33 cellular contexts compared by ENCODE assay signal in genomic region chr13:106432636-106433035, GRCh38.
A peak's percentile ranks its signal among the peaks of the same experiment; 100 is the strongest.
DNase-seq lines count a peak whose midpoint lies in the region; ATAC-seq and TF ChIP-seq lines count a peak whose summit lies in the region.
"Had no signal": no experiment of that assay in that cellular context is flagged by ENCODE, and none has a peak within 500 bp of the region (broad histone marks: within the 10 kb centered on the region; RNA-seq: fewer than 3 reads in every experiment).

No MANE protein-coding gene starts in this region.

- no peaks in the 10 kb centered on the region for H3K36me3 ChIP-seq in RWPE2 (ENCODE audit: low read depth)
- no peaks in the 10 kb centered on the region for H3K36me3 ChIP-seq in neural progenitor cell
- H3K36me3 ChIP-seq: ascending aorta, esophagus squamous epithelium, HAP-1, left ventricle myocardium inferior, suprapubic skin, upper lobe of right lung had no signal

- H3K4me3 ChIP-seq in RWPE2 (ENCODE audit: severe bottlenecking) = no peak overlapping the region
- H3K4me3 ChIP-seq in fibroblast of the aortic adventitia (ENCODE audit: low read depth, low read length) = no peak overlapping the region
- no peak overlapping the region for H3K4me3 ChIP-seq in neural progenitor cell
- H3K4me3 ChIP-seq: ascending aorta, esophagus squamous epithelium, GM12878, HAP-1, left ventricle myocardium inferior, skin epidermis, suprapubic skin, upper lobe of right lung had no signal

- peak; percentile 61; the same call in 2 of the 3 replicates for ATAC-seq in RWPE2 (ENCODE audit: low read depth)
- no peak for ATAC-seq in GM18498 (IDR thresholded peaks at IDR 0.05; ENCODE audit: unreplicated experiment)
- ATAC-seq: activated CD8-positive, alpha-beta memory T cell treated with anti-CD3 and anti-CD28 coated beads, Interleukin-2, amount 10 ng/mL, durations not matched to agents 7 days and 5 days; activated T-cell treated with anti-CD3 and anti-CD28 coated beads, Interleukin-2, amount 50 U/mL, for 4 hours; GM12878; Right ventricle myocardium inferior; upper lobe of right lung had no signal

- H3K27ac ChIP-seq in RWPE2 (ENCODE audit: poor library complexity, severe bottlenecking) (no peak overlapping the region), neural progenitor cell (no peak overlapping the region)
- H3K27ac ChIP-seq: ascending aorta, esophagus squamous epithelium, left ventricle myocardium inferior, skin epidermis, suprapubic skin, upper lobe of right lung had no signal

- H4K20me1 ChIP-seq in neural progenitor cell (ENCODE audit: low read depth) = no peaks in the 10 kb centered on the region

- H3K4me2 ChIP-seq in neural progenitor cell = no peak overlapping the region
- H3K4me2 ChIP-seq: SK-N-SH had no signal

- H3K9me3 ChIP-seq in RWPE2 (ENCODE audit: severe bottlenecking) (no peaks in the 10 kb centered on the region), neural progenitor cell (ENCODE audit: low read depth) (no peaks in the 10 kb centered on the region)
- H3K9me3 ChIP-seq: ascending aorta, esophagus squamous epithelium, HAP-1, left ventricle myocardium inferior, SK-N-SH, suprapubic skin, upper lobe of right lung had no signal

- no peak overlapping the region for H3K9ac ChIP-seq in neural progenitor cell
- H3K9ac ChIP-seq: SK-N-SH had no signal

- H3K4me3 Mint-ChIP-seq in neural progenitor cell = no peak overlapping the region
- H3K4me3 Mint-ChIP-seq: activated CD8-positive, alpha-beta memory T cell treated with anti-CD3 and anti-CD28 coated beads, Interleukin-2, amount 10 ng/mL, durations not matched to agents 7 days and 5 days; activated T-cell treated with anti-CD3 and anti-CD28 coated beads, Interleukin-2, amount 50 U/mL, for 4 hours; CD4-positive, alpha-beta T cell; dendritic cell treated with granulocyte-macrophage colony-stimulating factor and Interleukin-4, amounts not matched to agents 40 ng/mL and 50 ng/mL, for 4 days; endodermal cell; IgD-negative memory B cell; T-helper 1 cell treated with Interleukin-12 subunit alpha and Interleukin-12 subunit beta and Interleukin-4 antibody, amounts not matched to agents 30 μg/mL and 1 μg/mL, for 36 hours had no signal

- H3K36me3 Mint-ChIP-seq in neural progenitor cell = peaks cover 3% of the 10 kb centered on the region
- H3K36me3 Mint-ChIP-seq: activated CD8-positive, alpha-beta memory T cell treated with anti-CD3 and anti-CD28 coated beads, Interleukin-2, amount 10 ng/mL, durations not matched to agents 7 days and 5 days had no signal

- H3K4me1 Mint-ChIP-seq in neural progenitor cell = no peaks in the 10 kb centered on the region
- H3K4me1 Mint-ChIP-seq: activated CD8-positive, alpha-beta memory T cell treated with anti-CD3 and anti-CD28 coated beads, Interleukin-2, amount 10 ng/mL, durations not matched to agents 7 days and 5 days; IgD-negative memory B cell had no signal

- H3F3A ChIP-seq in neural progenitor cell (ENCODE audit: low read depth) = no peaks in the 10 kb centered on the region

- no peak overlapping the region for H3K27ac Mint-ChIP-seq in neural progenitor cell
- H3K27ac Mint-ChIP-seq: activated CD8-positive, alpha-beta memory T cell treated with anti-CD3 and anti-CD28 coated beads, Interleukin-2, amount 10 ng/mL, durations not matched to agents 7 days and 5 days; CD4-positive, alpha-beta T cell; dendritic cell treated with granulocyte-macrophage colony-stimulating factor and Interleukin-4, amounts not matched to agents 40 ng/mL and 50 ng/mL, for 4 days; endodermal cell; IgD-negative memory B cell; T-helper 1 cell treated with Interleukin-12 subunit alpha and Interleukin-12 subunit beta and Interleukin-4 antibody, amounts not matched to agents 30 μg/mL and 1 μg/mL, for 36 hours had no signal

- TF ChIP-seq CTCF in RWPE2 (IDR thresholded peaks at IDR 0.05; ENCODE audit: poor library complexity, severe bottlenecking) (no peak), fibroblast of the aortic adventitia (IDR thresholded peaks at IDR 0.05; ENCODE audit: insufficient read depth, low read length) (no peak), neural progenitor cell (IDR thresholded peaks at IDR 0.05) (no peak)

- H3K9me3 Mint-ChIP-seq in neural progenitor cell = peaks cover 15% of the 10 kb centered on the region
- H3K9me3 Mint-ChIP-seq: activated T-cell treated with anti-CD3 and anti-CD28 coated beads, Interleukin-2, amount 50 U/mL, for 4 hours; CD4-positive, alpha-beta T cell; dendritic cell treated with granulocyte-macrophage colony-stimulating factor and Interleukin-4, amounts not matched to agents 40 ng/mL and 50 ng/mL, for 4 days; endodermal cell; IgD-negative memory B cell; T-helper 1 cell treated with Interleukin-12 subunit alpha and Interleukin-12 subunit beta and Interleukin-4 antibody, amounts not matched to agents 30 μg/mL and 1 μg/mL, for 36 hours had no signal

- no peak overlapping the region for H2AFZ ChIP-seq in neural progenitor cell (replicated peaks)

- no peaks in the 10 kb centered on the region for H3K79me2 ChIP-seq in neural progenitor cell (ENCODE audit: low read depth)

- DNase-seq in A172 (ENCODE audit: low spot score) (peak; percentile 53), GM04503 (ENCODE audit: low read depth) (peak; percentile 23), RWPE2 (ENCODE audit: low spot score) (no peak), fibroblast of the aortic adventitia (ENCODE audit: low read depth) (peak; percentile 31), neural progenitor cell (ENCODE audit: low spot score) (no peak), MV-4-11 (lab: John Stamatoyannopoulos, UW) (no peak)
- DNase-seq in stimulated activated CD4-positive, alpha-beta T cell treated with anti-CD3 and anti-CD28 coated beads, Interleukin-4, amount 100 ng/mL, for 24 hours = no peak
- DNase-seq: 8988T; activated CD4-positive, alpha-beta T cell treated with anti-CD3 and anti-CD28 coated beads, Interleukin-2, amount 50 U/mL, for 4 hours; activated CD8-positive, alpha-beta memory T cell treated with anti-CD3 and anti-CD28 coated beads, Interleukin-2, amount 10 ng/mL, durations not matched to agents 7 days and 5 days; activated T-cell treated with anti-CD3 and anti-CD28 coated beads, Interleukin-2, amount 50 U/mL, for 4 hours; CD4-positive, alpha-beta T cell; endodermal cell; esophagus squamous epithelium; glutamatergic neuron; left ventricle myocardium inferior; NCI-H1092; NCI-H187 treated with DMSO at 0.1 percent for 48 hours; NCI-H524 treated with DMSO at 0.1 percent for 48 hours; OCI-M1; SK-N-SH; stimulated activated naive CD4-positive, alpha-beta T cell; upper lobe of right lung had no signal

- H3K27me3 ChIP-seq in RWPE2 (ENCODE audit: insufficient read depth, poor library complexity, severe bottlenecking) = no peaks in the 10 kb centered on the region
- no peaks in the 10 kb centered on the region for H3K27me3 ChIP-seq in neural progenitor cell
- H3K27me3 ChIP-seq: ascending aorta, esophagus squamous epithelium, suprapubic skin, upper lobe of right lung had no signal

- peaks cover 2% of the 10 kb centered on the region for H3K27me3 Mint-ChIP-seq in neural progenitor cell (ENCODE audit: insufficient read depth, low read depth)
- H3K27me3 Mint-ChIP-seq: activated CD8-positive, alpha-beta memory T cell treated with anti-CD3 and anti-CD28 coated beads, Interleukin-2, amount 10 ng/mL, durations not matched to agents 7 days and 5 days; dendritic cell treated with granulocyte-macrophage colony-stimulating factor and Interleukin-4, amounts not matched to agents 40 ng/mL and 50 ng/mL, for 4 days; IgD-negative memory B cell had no signal

- peaks cover 7% of the 10 kb centered on the region for H3K4me1 ChIP-seq in RWPE2 (ENCODE audit: insufficient read depth, poor library complexity, severe bottlenecking)
- H3K4me1 ChIP-seq in neural progenitor cell = no peaks in the 10 kb centered on the region
- H3K4me1 ChIP-seq: ascending aorta, esophagus squamous epithelium, HAP-1, left ventricle myocardium inferior, suprapubic skin, upper lobe of right lung had no signal

Comparison
In these comparisons a context has a peak if more than half of its experiments do, and no peak if none do; other contexts are left out.
1. DNase-seq: peak in A172 (single experiment), GM04503 (single experiment) and fibroblast of the aortic adventitia (single experiment); none in RWPE2 (single experiment), neural progenitor cell (single experiment), MV-4-11 (single experiment) and stimulated activated CD4-positive, alpha-beta T cell treated with anti-CD3 and anti-CD28 coated beads, Interleukin-4, amount 100 ng/mL, for 24 hours (single experiment).